In the genomic region with DNA sequence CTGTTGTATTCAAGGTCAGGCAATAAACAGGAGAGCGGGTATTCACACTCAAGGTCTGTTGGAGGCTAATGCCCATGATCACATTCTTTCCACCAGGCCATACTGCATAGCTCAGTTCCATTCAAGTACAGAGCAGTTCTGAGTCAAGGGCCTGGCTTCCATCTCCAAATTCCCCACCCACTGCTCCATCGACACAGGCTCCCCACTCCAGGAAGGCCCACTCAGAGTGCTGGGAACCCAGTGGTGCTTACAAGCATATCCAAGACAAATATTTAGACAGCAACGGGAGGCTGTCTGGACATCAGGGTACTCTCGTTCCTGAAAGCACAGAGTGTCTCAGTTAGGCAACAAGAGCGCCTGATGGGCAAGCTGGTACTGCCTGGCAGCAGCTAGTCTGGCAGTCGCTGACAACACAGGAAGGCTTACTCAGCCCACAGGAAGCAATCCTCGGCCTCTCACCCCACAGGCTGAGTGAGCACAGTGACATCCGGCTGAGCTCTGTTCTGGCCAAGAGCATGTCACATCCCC, we compare ENCODE assay signal across 1 cellular context.
TF ChIP-seq lines count a peak whose summit lies in the region.

No MANE protein-coding gene starts in this region.

TF ChIP-seq in IMR-90, 13 proteins besides CTCF, POLR2A, EP300 and RAD21 (continued from another document):
- TF ChIP-seq MAZ (IDR thresholded peaks at IDR 0.05; ENCODE audit: borderline replicate concordance, low read depth, low read length) (0 out of 2 replicates have a peak, but pooled peaks have one; percentile 56), NFE2L2 (IDR thresholded peaks at IDR 0.05; ENCODE audit: low read depth, low read length) (peak; percentile 41; the same call in 1 of the 2 replicates), CHD1 (IDR thresholded peaks at IDR 0.05; ENCODE audit: low read depth, low read length) (no peak), MAFK (IDR thresholded peaks at IDR 0.05; ENCODE audit: low read depth, low read length) (peak; percentile 24; the same call in 1 of the 2 replicates), MXI1 (IDR thresholded peaks at IDR 0.05; ENCODE audit: borderline replicate concordance, low read depth, low read length) (no peak), ELK1 (IDR thresholded peaks at IDR 0.05; ENCODE audit: borderline replicate concordance, low read depth, low read length) (no peak), RFX5 (IDR thresholded peaks at IDR 0.05; ENCODE audit: low read depth, low read length) (no peak), SMC3 (IDR thresholded peaks at IDR 0.05; ENCODE audit: low read depth, low read length) (no peak), USF2 (IDR thresholded peaks at IDR 0.05; ENCODE audit: low read depth, low read length) (no peak), FOS (IDR thresholded peaks at IDR 0.05; ENCODE audit: low read depth, low read length) (peak; percentile 66), CEBPB (IDR thresholded peaks at IDR 0.05; ENCODE audit: low read depth, low read length) (peak; percentile 93)
